In the genomic region with DNA sequence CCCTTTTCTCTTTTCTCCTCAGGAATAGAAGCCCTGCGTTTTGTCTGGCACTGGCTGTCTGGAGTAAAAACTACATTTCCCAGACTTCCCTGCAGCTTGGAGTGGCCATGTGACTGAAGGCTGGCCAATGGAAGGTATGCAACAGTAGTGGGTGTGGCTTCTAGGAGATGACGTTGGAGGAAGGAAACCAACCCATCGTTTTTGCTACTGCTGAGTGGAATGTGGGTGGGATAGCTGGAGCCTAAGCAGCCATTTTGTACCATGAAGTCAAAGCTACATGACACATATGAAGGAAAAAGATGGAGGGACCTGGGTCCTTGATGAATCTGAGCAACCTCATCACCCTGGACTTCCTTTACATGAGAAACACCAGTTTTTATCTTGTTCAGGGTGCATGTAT, we compare ENCODE assay signal across 1 cellular context.
TF ChIP-seq lines count a peak whose summit lies in the region.

No MANE protein-coding gene starts in this region.

TF ChIP-seq in WTC11, 78 proteins besides CTCF, POLR2A, EP300 and RAD21 (continued from another document):
- TF ChIP-seq AR (CRISPR knock-in tag; IDR thresholded peaks at IDR 0.05) (no peak), ETV6 (CRISPR knock-in tag; IDR thresholded peaks at IDR 0.05) (no peak), ZMAT4 (CRISPR knock-in tag; IDR thresholded peaks at IDR 0.05) (no peak), ZNF232 (CRISPR knock-in tag; IDR thresholded peaks at IDR 0.05) (no peak), TEAD4 (CRISPR knock-in tag; IDR thresholded peaks at IDR 0.05) (no peak), ZNF416 (CRISPR knock-in tag; IDR thresholded peaks at IDR 0.05) (no peak), IRF2 (CRISPR knock-in tag; IDR thresholded peaks at IDR 0.05; ENCODE audit: borderline replicate concordance, low read depth) (no peak), TEAD1 (CRISPR knock-in tag; IDR thresholded peaks at IDR 0.05) (no peak), ZNF138 (CRISPR knock-in tag; conservative IDR thresholded peaks at IDR 0.05) (no peak), ZNF423 (CRISPR knock-in tag; IDR thresholded peaks at IDR 0.05) (no peak), GTF2I (CRISPR knock-in tag; conservative IDR thresholded peaks at IDR 0.05) (peak; percentile 92), ZNF532 (CRISPR knock-in tag; IDR thresholded peaks at IDR 0.05; ENCODE audit: borderline replicate concordance) (no peak), CDX4 (CRISPR knock-in tag; IDR thresholded peaks at IDR 0.05; ENCODE audit: borderline replicate concordance) (no peak), CREM (CRISPR knock-in tag; IDR thresholded peaks at IDR 0.05) (no peak), CREB1 (CRISPR knock-in tag; IDR thresholded peaks at IDR 0.05) (no peak), ZNF219 (CRISPR knock-in tag; IDR thresholded peaks at IDR 0.05; ENCODE audit: borderline replicate concordance) (no peak), ZBTB21 (CRISPR knock-in tag; IDR thresholded peaks at IDR 0.05; ENCODE audit: borderline replicate concordance) (no peak), SP1 (CRISPR knock-in tag; conservative IDR thresholded peaks at IDR 0.05) (0 out of 2 replicates have a peak, but pooled peaks have one; percentile 40), NFYB (CRISPR knock-in tag; conservative IDR thresholded peaks at IDR 0.05; ENCODE audit: low read depth) (peak; percentile 45), ZNF396 (CRISPR knock-in tag; IDR thresholded peaks at IDR 0.05; ENCODE audit: borderline replicate concordance) (0 out of 2 replicates have a peak, but pooled peaks have one; percentile 69), ESRRA (CRISPR knock-in tag; IDR thresholded peaks at IDR 0.05; ENCODE audit: borderline replicate concordance) (no peak; the same call in 1 of the 2 replicates)
- TF ChIP-seq, protein P1, sequence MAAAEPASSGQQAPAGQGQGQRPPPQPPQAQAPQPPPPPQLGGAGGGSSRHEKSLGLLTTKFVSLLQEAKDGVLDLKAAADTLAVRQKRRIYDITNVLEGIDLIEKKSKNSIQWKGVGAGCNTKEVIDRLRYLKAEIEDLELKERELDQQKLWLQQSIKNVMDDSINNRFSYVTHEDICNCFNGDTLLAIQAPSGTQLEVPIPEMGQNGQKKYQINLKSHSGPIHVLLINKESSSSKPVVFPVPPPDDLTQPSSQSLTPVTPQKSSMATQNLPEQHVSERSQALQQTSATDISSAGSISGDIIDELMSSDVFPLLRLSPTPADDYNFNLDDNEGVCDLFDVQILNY (CRISPR knock-in tag; IDR thresholded peaks at IDR 0.05), result no peak
- TF ChIP-seq, protein P2, sequence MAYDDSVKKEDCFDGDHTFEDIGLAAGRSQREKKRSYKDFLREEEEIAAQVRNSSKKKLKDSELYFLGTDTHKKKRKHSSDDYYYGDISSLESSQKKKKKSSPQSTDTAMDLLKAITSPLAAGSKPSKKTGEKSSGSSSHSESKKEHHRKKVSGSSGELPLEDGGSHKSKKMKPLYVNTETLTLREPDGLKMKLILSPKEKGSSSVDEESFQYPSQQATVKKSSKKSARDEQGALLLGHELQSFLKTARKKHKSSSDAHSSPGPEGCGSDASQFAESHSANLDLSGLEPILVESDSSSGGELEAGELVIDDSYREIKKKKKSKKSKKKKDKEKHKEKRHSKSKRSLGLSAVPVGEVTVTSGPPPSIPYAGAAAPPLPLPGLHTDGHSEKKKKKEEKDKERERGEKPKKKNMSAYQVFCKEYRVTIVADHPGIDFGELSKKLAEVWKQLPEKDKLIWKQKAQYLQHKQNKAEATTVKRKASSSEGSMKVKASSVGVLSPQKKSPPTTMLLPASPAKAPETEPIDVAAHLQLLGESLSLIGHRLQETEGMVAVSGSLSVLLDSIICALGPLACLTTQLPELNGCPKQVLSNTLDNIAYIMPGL (CRISPR knock-in tag; IDR thresholded peaks at IDR 0.05), result no peak
- TF ChIP-seq, protein P3, sequence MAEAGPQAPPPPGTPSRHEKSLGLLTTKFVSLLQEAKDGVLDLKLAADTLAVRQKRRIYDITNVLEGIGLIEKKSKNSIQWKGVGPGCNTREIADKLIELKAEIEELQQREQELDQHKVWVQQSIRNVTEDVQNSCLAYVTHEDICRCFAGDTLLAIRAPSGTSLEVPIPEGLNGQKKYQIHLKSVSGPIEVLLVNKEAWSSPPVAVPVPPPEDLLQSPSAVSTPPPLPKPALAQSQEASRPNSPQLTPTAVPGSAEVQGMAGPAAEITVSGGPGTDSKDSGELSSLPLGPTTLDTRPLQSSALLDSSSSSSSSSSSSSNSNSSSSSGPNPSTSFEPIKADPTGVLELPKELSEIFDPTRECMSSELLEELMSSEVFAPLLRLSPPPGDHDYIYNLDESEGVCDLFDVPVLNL (CRISPR knock-in tag; IDR thresholded peaks at IDR 0.05; ENCODE audit: borderline replicate concordance, low read depth), result no peak
- TF ChIP-seq, protein P4, sequence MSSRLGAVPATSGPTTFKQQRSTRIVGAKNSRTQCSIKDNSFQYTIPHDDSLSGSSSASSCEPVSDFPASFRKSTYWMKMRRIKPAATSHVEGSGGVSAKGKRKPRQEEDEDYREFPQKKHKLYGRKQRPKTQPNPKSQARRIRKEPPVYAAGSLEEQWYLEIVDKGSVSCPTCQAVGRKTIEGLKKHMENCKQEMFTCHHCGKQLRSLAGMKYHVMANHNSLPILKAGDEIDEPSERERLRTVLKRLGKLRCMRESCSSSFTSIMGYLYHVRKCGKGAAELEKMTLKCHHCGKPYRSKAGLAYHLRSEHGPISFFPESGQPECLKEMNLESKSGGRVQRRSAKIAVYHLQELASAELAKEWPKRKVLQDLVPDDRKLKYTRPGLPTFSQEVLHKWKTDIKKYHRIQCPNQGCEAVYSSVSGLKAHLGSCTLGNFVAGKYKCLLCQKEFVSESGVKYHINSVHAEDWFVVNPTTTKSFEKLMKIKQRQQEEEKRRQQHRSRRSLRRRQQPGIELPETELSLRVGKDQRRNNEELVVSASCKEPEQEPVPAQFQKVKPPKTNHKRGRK (CRISPR knock-in tag; IDR thresholded peaks at IDR 0.05; ENCODE audit: borderline replicate concordance), result no peak
- TF ChIP-seq, protein P5, sequence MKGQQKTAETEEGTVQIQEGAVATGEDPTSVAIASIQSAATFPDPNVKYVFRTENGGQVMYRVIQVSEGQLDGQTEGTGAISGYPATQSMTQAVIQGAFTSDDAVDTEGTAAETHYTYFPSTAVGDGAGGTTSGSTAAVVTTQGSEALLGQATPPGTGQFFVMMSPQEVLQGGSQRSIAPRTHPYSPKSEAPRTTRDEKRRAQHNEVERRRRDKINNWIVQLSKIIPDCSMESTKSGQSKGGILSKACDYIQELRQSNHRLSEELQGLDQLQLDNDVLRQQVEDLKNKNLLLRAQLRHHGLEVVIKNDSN (CRISPR knock-in tag; IDR thresholded peaks at IDR 0.05), result peak; percentile 95
